In the genomic region with DNA sequence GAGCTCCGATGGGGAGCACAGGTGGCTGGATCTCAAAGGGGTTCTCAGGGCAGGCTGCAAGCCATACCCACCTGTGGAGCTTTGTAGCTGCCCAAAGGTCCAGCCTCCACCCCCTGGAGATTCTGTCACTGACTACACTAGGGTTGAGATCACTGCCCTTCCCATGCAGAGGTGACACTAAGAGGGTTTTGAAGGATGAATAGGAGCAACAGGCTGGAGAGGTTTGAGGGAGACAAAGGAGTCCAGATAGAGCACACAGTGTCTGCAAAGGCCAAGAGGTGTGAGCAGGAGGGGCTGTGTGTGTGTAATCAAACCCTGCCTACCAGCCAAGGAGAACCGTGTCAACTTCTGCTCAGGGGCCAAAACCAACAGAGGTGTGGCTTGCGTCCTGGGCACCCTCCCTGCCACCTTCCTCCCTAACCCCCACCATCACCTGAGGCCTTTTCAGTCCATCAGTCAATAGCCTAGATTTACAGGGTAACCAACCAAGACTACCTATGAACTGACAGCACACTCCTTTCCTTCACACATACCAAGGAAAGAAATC, we compare ENCODE assay signal across 33 cellular contexts. TPM values are rescaled to one million over a fixed set of nuclear protein-coding genes. Genes with fewer than 3 reads are reported as not detected.
"Had no signal": no experiment of that assay in that cellular context is flagged by ENCODE, and none has a peak within 500 bp of the region (broad histone marks: within the 10 kb centered on the region; RNA-seq: fewer than 3 reads in every experiment).

No MANE protein-coding gene starts in this region.

- DNase-seq: activated CD4-positive, alpha-beta T cell treated with anti-CD3 and anti-CD28 coated beads for 48 hours; activated CD4-positive, alpha-beta T cell treated with anti-CD3 and anti-CD28 coated beads, Interleukin-2, amount 50 U/mL, for 48 hours; activated CD8-positive, alpha-beta memory T cell treated with anti-CD3 and anti-CD28 coated beads for 24 hours; activated effector memory CD4-positive, alpha-beta T cell treated with anti-CD3 and anti-CD28 coated beads, Interleukin-2, amount 50 U/mL, for 16 hours; activated naive CD4-positive, alpha-beta T cell treated with anti-CD3 and anti-CD28 coated beads, Interleukin-2, amount 50 U/mL, for 16 hours; effector CD8-positive, alpha-beta T cell; esophagus squamous epithelium; foreskin melanocyte; heart right ventricle; kidney glomerular epithelial cell; left ventricle myocardium inferior; naive B cell; nucleus accumbens; stimulated activated CD4-positive, alpha-beta T cell treated with anti-CD3 and anti-CD28 coated beads, Interleukin-1b, Interleukin-23, amount 100 ng/mL, for 48 hours; stimulated activated CD4-positive, alpha-beta T cell treated with anti-CD3 and anti-CD28 coated beads, Interleukin-4, amount 100 ng/mL, for 4 hours; stimulated activated CD8-positive, alpha-beta memory T cell treated with anti-CD3 and anti-CD28 coated beads, Interleukin-4, amount 100 ng/mL, for 48 hours; stimulated activated naive CD8-positive, alpha-beta T cell treated with anti-CD3 and anti-CD28 coated beads, Interleukin-15, amount 100 ng/mL, for 72 hours; SW 1271; T-helper 9 cell; thyroid gland; upper lobe of right lung had no signal

- H3K4me1 ChIP-seq: esophagus squamous epithelium, left ventricle myocardium inferior, right atrium auricular region, thyroid gland had no signal

- H3K9me3 ChIP-seq: esophagus squamous epithelium, right atrium auricular region, thyroid gland, upper lobe of right lung had no signal

- H3K4me2 ChIP-seq: smooth muscle cell had no signal

- H3K36me3 ChIP-seq: esophagus squamous epithelium, heart right ventricle, left ventricle myocardium inferior, right atrium auricular region, thyroid gland, upper lobe of right lung had no signal

- H3K27me3 ChIP-seq: right atrium auricular region, thyroid gland, upper lobe of right lung had no signal

- H3K27ac ChIP-seq: epithelial cell of prostate, esophagus squamous epithelium, heart right ventricle, left ventricle myocardium inferior, right atrium auricular region, thyroid gland, upper lobe of right lung, VCaP had no signal

- H3K4me3 ChIP-seq: esophagus squamous epithelium, heart right ventricle, left ventricle myocardium inferior, right atrium auricular region, smooth muscle cell, thyroid gland, upper lobe of right lung had no signal

- ATAC-seq: activated CD4-positive, CD25-positive, alpha-beta regulatory T cell treated with anti-CD3 and anti-CD28 coated beads, Interleukin-2, amount 50 U/mL, for 24 hours; heart right ventricle; stimulated activated memory B cell treated with anti-CD40 and anti-IgM and Interleukin-4, amounts not matched to agents 10 μg/mL and 1 μg/mL and 100 μg/mL, for 72 hours; stimulated activated naive CD8-positive, alpha-beta T cell treated with anti-CD3 and anti-CD28 coated beads, Interleukin-15, amount 100 ng/mL, for 72 hours; upper lobe of right lung had no signal

- FAIRE-seq: colon, endometrium, TTC549 had no signal

RNA-seq across cellular contexts. Expression of gene WNT11, which starts 43.0 kb away (rescaled TPM):
- total RNA-seq: dermis microvascular lymphatic vessel endothelial cell, glomerular endothelial cell, pulmonary artery endothelial cell had no signal
